In the genomic region with DNA sequence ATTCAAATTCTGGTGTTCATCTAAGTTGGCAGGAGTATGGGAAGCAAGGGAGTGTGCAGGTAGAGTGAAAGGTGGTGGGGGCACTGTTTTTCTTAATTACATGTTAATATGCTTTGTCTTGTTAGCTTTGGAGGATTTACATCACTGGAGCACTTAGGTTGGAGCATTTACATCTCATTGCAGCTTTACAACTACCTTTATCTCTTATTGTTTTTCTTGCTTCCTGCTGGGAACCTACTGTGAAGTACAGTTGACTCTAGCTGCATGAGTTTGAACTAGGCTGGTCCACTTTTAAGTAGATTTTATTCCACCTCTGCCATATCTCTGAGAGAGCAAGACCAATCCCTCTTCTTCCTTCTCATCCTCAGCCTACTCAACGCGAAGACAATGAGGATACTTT, we compare ENCODE assay signal across 26 cellular contexts.
DNase-seq lines count a peak whose midpoint lies in the region; ATAC-seq, FAIRE-seq and TF ChIP-seq lines count a peak whose summit lies in the region.
"Had no signal": no experiment of that assay in that cellular context is flagged by ENCODE, and none has a peak within 500 bp of the region (broad histone marks: within the 10 kb centered on the region; RNA-seq: fewer than 3 reads in every experiment).

No MANE protein-coding gene starts in this region.

- H3K4me3 ChIP-seq in H7 (ENCODE audit: insufficient read depth, low read depth, low read length) = no peak overlapping the region
- peak overlapping the region in 1 of 4 experiments; percentile 22; a peak in 1 of 8 replicates for H3K4me3 ChIP-seq in H1 (ENCODE audit: extremely low read depth in 1 of 4, insufficient read depth in 2 of 4, low read depth in 3 of 4, low read length in 4 of 4)
- no peak overlapping the region for H3K4me3 ChIP-seq in spleen

- intact Hi-C loops in CD4-positive, alpha-beta T cell (cut with DNase I, micrococcal nuclease) = no loop called here
- intact Hi-C loops in spleen (cut with DNase I; ENCODE audit: low total_unique reads) = no loop called here

- no peaks in the 10 kb centered on the region for H3K4me1 Mint-ChIP-seq in CD4-positive, alpha-beta T cell (ENCODE audit: low read depth)

- no peaks in the 10 kb centered on the region for H3K27me3 Mint-ChIP-seq in CD4-positive, alpha-beta T cell
- H3K27me3 Mint-ChIP-seq: IgD-negative memory B cell had no signal

- no peaks in the 10 kb centered on the region for H3K79me2 ChIP-seq in H1 (ENCODE audit: control insufficient read depth in 1 of 2, insufficient read depth in 2 of 2, low read length in 2 of 2)

- no peak overlapping the region for H3K4me3 Mint-ChIP-seq in CD4-positive, alpha-beta T cell
- H3K4me3 Mint-ChIP-seq: HFFc6, IgD-negative memory B cell had no signal

- H4K8ac ChIP-seq in H1 (ENCODE audit: extremely low read depth, insufficient read depth, low read length) = no peak overlapping the region

- no peak overlapping the region for H3K56ac ChIP-seq in H1 (replicated peaks; ENCODE audit: insufficient read length, low read depth, low read length)

- TF ChIP-seq POLR2A in H1 (IDR thresholded peaks at IDR 0.05; ENCODE audit: control extremely low read depth in 1 of 2, low read depth in 2 of 2, low read length in 2 of 2) (no peak), spleen (IDR thresholded peaks at IDR 0.05) (no peak)

- no peak for TF ChIP-seq RAD21 in H1 (IDR thresholded peaks at IDR 0.05 in 1 of 2, conservative IDR thresholded peaks at IDR 0.05 in 1 of 2; ENCODE audit: low read depth in 2 of 2, low read length in 2 of 2)

- no peaks in the 10 kb centered on the region for H3K23me2 ChIP-seq in H1 (ENCODE audit: low read depth, low read length)

- no peak overlapping the region for H2BK12ac ChIP-seq in H1 (ENCODE audit: low read depth, low read length)

- H4K91ac ChIP-seq in H1 (replicated peaks; ENCODE audit: insufficient read length, low read length) = no peak overlapping the region

- no peak overlapping the region for H2BK120ac ChIP-seq in H1 (replicated peaks; ENCODE audit: low read depth, low read length)

- no peaks in the 10 kb centered on the region for H3K9me3 Mint-ChIP-seq in CD4-positive, alpha-beta T cell
- H3K9me3 Mint-ChIP-seq: HFFc6, IgD-negative memory B cell had no signal

- H3K27me3 ChIP-seq in H7 (ENCODE audit: control insufficient read depth, insufficient read depth, low read length) (peaks cover 11% of the 10 kb centered on the region; the same call in 1 of the 2 replicates), H1 (replicated peaks in 1 of 4; ENCODE audit: control insufficient read depth in 3 of 4, extremely low read depth in 1 of 4, insufficient read depth in 3 of 4, low read length in 3 of 4) (peaks cover 0 to 1% (median 0%) of the 10 kb centered on the region in 4 experiments; a peak in 1 of 7 replicates), spleen (replicated peaks in 1 of 7) (no peaks in the 10 kb centered on the region)
- no peaks in the 10 kb centered on the region for H3K27me3 ChIP-seq in CD4-positive, alpha-beta T cell (ENCODE audit: control insufficient read depth, insufficient read depth, low read length)

- no peaks in the 10 kb centered on the region for H3K36me3 Mint-ChIP-seq in CD4-positive, alpha-beta T cell (ENCODE audit: low read depth)

- H3K4me2 ChIP-seq in H1 (ENCODE audit: insufficient read depth in 1 of 2, low read depth in 2 of 2, low read length in 2 of 2) = peak overlapping the region; percentile 18 to 37; a peak in 1 of 4 replicates
- H3K4me2 ChIP-seq: KMS-11, SK-N-SH had no signal

- no peak overlapping the region for H2AK5ac ChIP-seq in H1 (ENCODE audit: low read depth, low read length)

- H2BK5ac ChIP-seq in H1 (ENCODE audit: low read depth, low read length) = no peak overlapping the region

- H3K14ac ChIP-seq in H1 (ENCODE audit: insufficient read length) = no peak overlapping the region

- no peak overlapping the region for H3K23ac ChIP-seq in H1 (ENCODE audit: insufficient read length)

- peak; percentile 58 for FAIRE-seq in H1 (lab: Jason Lieb, UNC)
- FAIRE-seq: GM12891, H54 had no signal

- DNase-seq in H7 (peak; percentile 5), NCI-H146 treated with DMSO at 0.1 percent for 48 hours (lab: John Stamatoyannopoulos, UW; ENCODE audit: unreplicated experiment) (peak; percentile 58), H1 (ENCODE audit: low read depth in 1 of 2, low spot score in 2 of 2) (peak in 1 of 2 experiments; percentile 17), iPS-NIHi11 (ENCODE audit: low spot score) (peak; percentile 7), glomerular visceral epithelial cell (ENCODE audit: extremely low spot score) (no peak), SKM-1 treated with dmso at 0.1 percent for 144 hours (lab: John Stamatoyannopoulos, UW; ENCODE audit: unreplicated experiment) (no peak), spleen (no peak)
- DNase-seq in CD4-positive, alpha-beta T cell = no peak
- DNase-seq: DMS 273 treated with DMSO at 0.1 percent for 48 hours, DMS79 treated with DMSO at 0.1 percent for 48 hours, GF-D8, HFFc6, MM.1S, NCI-H1048, NCI-H187, NCI-H2081 treated with DMSO at 0.1 percent for 48 hours, NCI-H2171, NCI-H226, NCI-H510A, NCI-H774, PC-3, SK-N-SH had no signal

- H3K9ac ChIP-seq in H1 (replicated peaks in 1 of 4; ENCODE audit: extremely low read depth in 1 of 4, low read depth in 3 of 4, low read length in 3 of 4) = no peak overlapping the region
- H3K9ac ChIP-seq: KMS-11, SK-N-SH had no signal

- TF ChIP-seq CTCF in H1 (IDR thresholded peaks at IDR 0.05; ENCODE audit: control extremely low read depth in 1 of 3, insufficient read depth in 1 of 3, low read depth in 1 of 3, low read length in 3 of 3) (no peak), spleen (IDR thresholded peaks at IDR 0.05 in 8 of 11, conservative IDR thresholded peaks at IDR 0.05 in 3 of 11) (no peak)
- no peak for TF ChIP-seq CTCF in CD4-positive, alpha-beta T cell (IDR thresholded peaks at IDR 0.05)

- no peak overlapping the region for H4K5ac ChIP-seq in H1 (ENCODE audit: insufficient read length, low read depth, low read length)

- H2BK20ac ChIP-seq in H1 (ENCODE audit: low read length) = no peak overlapping the region

- H3K4ac ChIP-seq in H1 (replicated peaks; ENCODE audit: insufficient read length, low read depth, low read length) = no peak overlapping the region

- H4K20me1 ChIP-seq in H1 (replicated peaks in 1 of 2; ENCODE audit: control insufficient read depth in 1 of 2, insufficient read depth in 2 of 2, low read length in 2 of 2) = no peaks in the 10 kb centered on the region

- no peak overlapping the region for H2AFZ ChIP-seq in H1 (ENCODE audit: low read length)

- no peak for ATAC-seq in CD4-positive, alpha-beta T cell (ENCODE audit: poor library complexity)
- ATAC-seq: PC-3 had no signal

- H3K36me3 ChIP-seq in H7 (replicated peaks; ENCODE audit: control insufficient read depth, insufficient read depth, low read length) (no peaks in the 10 kb centered on the region), H1 (ENCODE audit: control insufficient read depth in 2 of 4, insufficient read depth in 4 of 4, low read length in 3 of 4) (no peaks in the 10 kb centered on the region), spleen (no peaks in the 10 kb centered on the region)

- 22% methylated on average over 2 of the region's 2 CpGs; no CpG with 5 or more reads in 1 of the 2 experiments for WGBS in H1 (ENCODE audit: extremely low coverage in 1 of 2, insufficient coverage in 1 of 2, insufficient read length in 1 of 2, insufficient replicate concordance in 2 of 2, low coverage in 1 of 2, low lambda C conversion rate in 2 of 2, missing lambda C conversion rate in 1 of 2), 2 experiments
- 81 to 93% (median 85%) methylated on average over 2 of the region's 2 CpGs for WGBS in spleen, 5 donors

- CTCF ChIA-PET in H1 (lab: Charles Lee; ENCODE audit: partially characterized antibody) = interaction anchor here (0.6 to 1.1 kb wide), 4 partner anchors 10 to 35 kb away, joined by 3 to 5 read pairs (median 4); no protein-coding TSS in a partner anchor
- CTCF ChIA-PET in CD4-positive, alpha-beta T cell (lab: Charles Lee) = interaction anchor here (1.7 kb wide), 1 partner anchor 15 kb away, joined by 4 read pairs; no protein-coding TSS in a partner anchor

- H2BK15ac ChIP-seq in H1 (ENCODE audit: low read length) = no peak overlapping the region

- POLR2A ChIA-PET in H1 (lab: Charles Lee; ENCODE audit: partially characterized antibody) = no interaction called here
- POLR2A ChIA-PET in CD4-positive, alpha-beta T cell (lab: Charles Lee) = interaction anchor here (0.5 kb wide), 1 partner anchor 82 kb away, joined by 3 read pairs; no protein-coding TSS in a partner anchor

- H3K4me1 ChIP-seq in H1 (replicated peaks in 1 of 4; ENCODE audit: control insufficient read depth in 3 of 4, insufficient read depth in 4 of 4, low read length in 3 of 4) (no peaks in the 10 kb centered on the region; a peak in 1 of 7 replicates), spleen (no peaks in the 10 kb centered on the region)

- no peaks in the 10 kb centered on the region for H3K79me1 ChIP-seq in H1 (ENCODE audit: low read depth, low read length)

- H3K27ac ChIP-seq in H1 (ENCODE audit: low read depth, low read length) = no peak overlapping the region
- H3K27ac ChIP-seq in CD4-positive, alpha-beta T cell (ENCODE audit: low read depth, low read length) = no peak overlapping the region
- H3K27ac ChIP-seq in spleen = no peak overlapping the region
- H3K27ac ChIP-seq: KMS-11 had no signal

- H3K9me3 ChIP-seq in H1 (ENCODE audit: insufficient read depth in 2 of 2, low read depth in 1 of 2, low read length in 1 of 2) (no peaks in the 10 kb centered on the region), spleen (no peaks in the 10 kb centered on the region)
- H3K9me3 ChIP-seq in CD4-positive, alpha-beta T cell (ENCODE audit: control insufficient read depth, low read length) = no peaks in the 10 kb centered on the region
- H3K9me3 ChIP-seq: SK-N-SH had no signal

- no peak overlapping the region for H3K18ac ChIP-seq in H1 (ENCODE audit: extremely low read depth, low read length)

- TF ChIP-seq EP300 in H1 (IDR thresholded peaks at IDR 0.05; ENCODE audit: borderline replicate concordance in 1 of 2, low read depth in 2 of 2, low read length in 2 of 2) = no peak

- no peak overlapping the region for H3K27ac Mint-ChIP-seq in CD4-positive, alpha-beta T cell
- H3K27ac Mint-ChIP-seq: HFFc6, IgD-negative memory B cell had no signal

TF ChIP-seq in H1, 55 proteins besides CTCF, POLR2A, EP300 and RAD21 (continues in another document):
- TF ChIP-seq MAFK (IDR thresholded peaks at IDR 0.05; ENCODE audit: low read depth, low read length) (no peak), KDM5A (IDR thresholded peaks at IDR 0.05; ENCODE audit: low read length) (no peak), NANOG (IDR thresholded peaks at IDR 0.05; ENCODE audit: insufficient read depth, low read depth, low read length, poor library complexity, severe bottlenecking) (peak; percentile 85), KDM1A (IDR thresholded peaks at IDR 0.05; ENCODE audit: borderline replicate concordance, low read length) (0 out of 2 replicates have a peak, but pooled peaks have one; percentile 50), MAX (IDR thresholded peaks at IDR 0.05) (no peak)

Comparison
In these comparisons a context has a peak if more than half of its experiments do, and no peak if none do; other contexts are left out.
1. DNase-seq: peak in H7 (single experiment), NCI-H146 treated with DMSO at 0.1 percent for 48 hours (single experiment) and iPS-NIHi11 (single experiment); none in glomerular visceral epithelial cell (single experiment), SKM-1 treated with dmso at 0.1 percent for 144 hours (single experiment), CD4-positive, alpha-beta T cell (0 of 10) and spleen (single experiment).